Comparison of ENCODE assay signal across 8 cellular contexts in genomic region chr3:156711944-156712343, GRCh38. TPM values are rescaled to one million over a fixed set of nuclear protein-coding genes. Genes with fewer than 3 reads are reported as not detected.
DNase-seq lines count a peak whose midpoint lies in the region; ATAC-seq, FAIRE-seq and TF ChIP-seq lines count a peak whose summit lies in the region.
"Not testable (repeated sequence)": the region's sequence is repeated elsewhere in the genome, so short reads cannot be mapped to it uniquely, and the experiment has no call there.

No MANE protein-coding gene starts in this region.

- intact Hi-C loops in IMR-90 (cut with micrococcal nuclease): not testable (repeated sequence)

- not testable (repeated sequence) for H3K27ac ChIP-seq in IMR-90 (ENCODE audit: insufficient read depth, low read length)

- H3K27me3 Mint-ChIP-seq in WTC11 (ENCODE audit: low read depth); osteocyte (ENCODE audit: unreplicated experiment): not testable (repeated sequence)

- H3K56ac ChIP-seq in IMR-90 (ENCODE audit: extremely low read depth, insufficient read depth, low read length): not testable (repeated sequence)

- H3K36me3 Mint-ChIP-seq in WTC11: not testable (repeated sequence)
- H3K36me3 Mint-ChIP-seq in osteocyte (ENCODE audit: unreplicated experiment): peaks cover 60% of the 10 kb centered on the region

- H2BK15ac ChIP-seq in IMR-90 (ENCODE audit: low read depth, low read length): not testable (repeated sequence)

- not testable (repeated sequence) for H3K4me3 ChIP-seq in IMR-90 (ENCODE audit: insufficient read depth, low read depth, low read length)

- not testable (repeated sequence) for H2BK5ac ChIP-seq in IMR-90 (ENCODE audit: low read depth, low read length, poor library complexity, severe bottlenecking)

- not testable (repeated sequence) for DNase-seq in D721Med (ENCODE audit: insufficient read length, low spot score); IMR-90; WTC11 (ENCODE audit: low spot score); osteocyte (ENCODE audit: extremely low spot score, unreplicated experiment)

- not testable (repeated sequence) for TF ChIP-seq POLR2A in IMR-90 (IDR thresholded peaks at IDR 0.05; ENCODE audit: low read depth, low read length)

- ATAC-seq in GM18907 (IDR thresholded peaks at IDR 0.05; ENCODE audit: unreplicated experiment) (peak; percentile 96), GM21786 (IDR thresholded peaks at IDR 0.05; ENCODE audit: unreplicated experiment) (peak; percentile 62), HG03045 (IDR thresholded peaks at IDR 0.05; ENCODE audit: unreplicated experiment) (peak; percentile 69), IMR-90 (ENCODE audit: low read depth) (peak; percentile 78), WTC11 (peak; percentile 58), esophagus mucosa (peak; percentile 95)

- H4K8ac ChIP-seq in IMR-90 (ENCODE audit: low read depth in 2 of 2, low read length in 2 of 2): not testable (repeated sequence)

- H2BK20ac ChIP-seq in IMR-90 (ENCODE audit: low read depth, low read length): not testable (repeated sequence)

- H3K9me3 ChIP-seq in IMR-90 (ENCODE audit: control insufficient read depth, insufficient read depth, low read length): not testable (repeated sequence)

- H4K5ac ChIP-seq in IMR-90 (ENCODE audit: low read depth, low read length): not testable (repeated sequence)

- not testable (repeated sequence) for TF ChIP-seq RAD21 in IMR-90 (IDR thresholded peaks at IDR 0.05; ENCODE audit: low read length)

- not testable (repeated sequence) for H4K20me1 ChIP-seq in IMR-90 (ENCODE audit: insufficient read depth, low read length)

- H2AK5ac ChIP-seq in IMR-90 (ENCODE audit: low read depth, low read length): not testable (repeated sequence)

- not testable (repeated sequence) for H2AK9ac ChIP-seq in IMR-90 (replicated peaks; ENCODE audit: low read depth, low read length, poor library complexity)

- dilution Hi-C loops in IMR-90 (cut with HindIII; ENCODE audit: low sequenced_read_pairs, unreplicated experiment): not testable (repeated sequence)

- not testable (repeated sequence) for H3K4me1 ChIP-seq in IMR-90 (ENCODE audit: control insufficient read depth, insufficient read depth, low read length)

- not testable (repeated sequence) for BruUV-seq in IMR-90 (replicated peaks; lab: Mats Ljungman, UMichigan)

- not testable (repeated sequence) for H3K9me1 ChIP-seq in IMR-90 (ENCODE audit: insufficient read depth, low read length)

- POLR2A ChIA-PET in IMR-90 (lab: Charles Lee; ENCODE audit: unreplicated experiment): interaction anchor here (0.6 kb wide), 1 partner anchor 1325 kb away, joined by 3 read pairs; no protein-coding TSS in a partner anchor
- POLR2A ChIA-PET in WTC11 (lab: Charles Lee): not testable (repeated sequence)

- WGBS in IMR-90 (ENCODE audit: extremely low coverage in 2 of 2, insufficient read length in 1 of 2), 2 experiments: no CpG with 5 or more reads among the region's 4 CpGs

- H3K79me1 ChIP-seq in IMR-90 (ENCODE audit: low read depth in 1 of 2, low read length in 2 of 2): peaks cover 18 to 25% of the 10 kb centered on the region in 2 experiments

- not testable (repeated sequence) for H3K27me3 ChIP-seq in IMR-90 (ENCODE audit: control insufficient read depth, insufficient read depth, low read length)

- H2BK120ac ChIP-seq in IMR-90 (ENCODE audit: low read depth, low read length): not testable (repeated sequence)

- not testable (repeated sequence) for H3K9ac ChIP-seq in IMR-90 (ENCODE audit: low read depth, low read length)

- not testable (repeated sequence) for H2AFZ ChIP-seq in IMR-90 (replicated peaks; ENCODE audit: low read length, poor library complexity)

- not testable (repeated sequence) for H3K23ac ChIP-seq in IMR-90 (ENCODE audit: low read depth, low read length)

- H3K27ac Mint-ChIP-seq in WTC11: not testable (repeated sequence)
- peak overlapping the region; percentile 68 for H3K27ac Mint-ChIP-seq in osteocyte (ENCODE audit: unreplicated experiment)

- H3K4me2 ChIP-seq in IMR-90 (ENCODE audit: low read depth, low read length): not testable (repeated sequence)

- peak; percentile 73 for FAIRE-seq in D721Med (lab: Jason Lieb, UNC)

- CTCF ChIA-PET in IMR-90 (lab: Yijun Ruan, JAX); WTC11 (lab: Charles Lee): not testable (repeated sequence)

- not testable (repeated sequence) for H3K14ac ChIP-seq in IMR-90 (replicated peaks; ENCODE audit: low read depth, low read length)

- TF ChIP-seq CTCF in D721Med (IDR thresholded peaks at IDR 0.05; ENCODE audit: insufficient read depth, missing control alignments); IMR-90 (conservative IDR thresholded peaks at IDR 0.05; ENCODE audit: low read depth, low read length); WTC11 (IDR thresholded peaks at IDR 0.05); osteocyte (IDR thresholded peaks at IDR 0.05): not testable (repeated sequence)

- peaks cover 16% of the 10 kb centered on the region for H3K36me3 ChIP-seq in IMR-90 (ENCODE audit: control insufficient read depth, insufficient read depth, low read length)

- H3K4me3 Mint-ChIP-seq in WTC11; osteocyte (ENCODE audit: unreplicated experiment): not testable (repeated sequence)

- not testable (repeated sequence) for H4K91ac ChIP-seq in IMR-90 (ENCODE audit: insufficient read depth, low read depth, low read length)

- H3K9me3 Mint-ChIP-seq in WTC11; osteocyte (ENCODE audit: unreplicated experiment): not testable (repeated sequence)

- H3K18ac ChIP-seq in IMR-90 (ENCODE audit: low read depth, low read length): not testable (repeated sequence)

- in situ Hi-C loops in IMR-90 (cut with MboI; ENCODE audit: low sequenced_read_pairs): not testable (repeated sequence)

- H3K4ac ChIP-seq in IMR-90 (ENCODE audit: low read depth, low read length): not testable (repeated sequence)

- H3K4me1 Mint-ChIP-seq in WTC11: not testable (repeated sequence)
- peaks cover 43% of the 10 kb centered on the region for H3K4me1 Mint-ChIP-seq in osteocyte (ENCODE audit: unreplicated experiment)

RNA-seq across cellular contexts. Expression of gene TIPARP, which starts 37.6 kb away (rescaled TPM):
- total RNA-seq in IMR-90 (2012; rRNA removed): 70.8 and 76.4 TPM in 2 replicates
- 11.5 and 12.6 TPM in 2 replicates for polyA plus RNA-seq in IMR-90 (2012; rRNA removed)
- polyA plus RNA-seq in IMR-90 (2012; cell fraction: cytosol; rRNA removed): 3.2 and 3.7 TPM in 2 replicates
- polyA plus RNA-seq in IMR-90 (2012; cell fraction: nucleus; rRNA removed; ENCODE audit: low replicate concordance): 3.3 and 39.5 TPM in 2 replicates
- 5.0 to 5.6 TPM (median 5.1 TPM) in 3 replicates for total RNA-seq in WTC11 (2021)
- total RNA-seq in esophagus mucosa: 34.4 TPM
- 152 and 163 TPM in 2 replicates for total RNA-seq in osteocyte
